ENCODE assay signal across 7 cellular contexts in the genomic region with DNA sequence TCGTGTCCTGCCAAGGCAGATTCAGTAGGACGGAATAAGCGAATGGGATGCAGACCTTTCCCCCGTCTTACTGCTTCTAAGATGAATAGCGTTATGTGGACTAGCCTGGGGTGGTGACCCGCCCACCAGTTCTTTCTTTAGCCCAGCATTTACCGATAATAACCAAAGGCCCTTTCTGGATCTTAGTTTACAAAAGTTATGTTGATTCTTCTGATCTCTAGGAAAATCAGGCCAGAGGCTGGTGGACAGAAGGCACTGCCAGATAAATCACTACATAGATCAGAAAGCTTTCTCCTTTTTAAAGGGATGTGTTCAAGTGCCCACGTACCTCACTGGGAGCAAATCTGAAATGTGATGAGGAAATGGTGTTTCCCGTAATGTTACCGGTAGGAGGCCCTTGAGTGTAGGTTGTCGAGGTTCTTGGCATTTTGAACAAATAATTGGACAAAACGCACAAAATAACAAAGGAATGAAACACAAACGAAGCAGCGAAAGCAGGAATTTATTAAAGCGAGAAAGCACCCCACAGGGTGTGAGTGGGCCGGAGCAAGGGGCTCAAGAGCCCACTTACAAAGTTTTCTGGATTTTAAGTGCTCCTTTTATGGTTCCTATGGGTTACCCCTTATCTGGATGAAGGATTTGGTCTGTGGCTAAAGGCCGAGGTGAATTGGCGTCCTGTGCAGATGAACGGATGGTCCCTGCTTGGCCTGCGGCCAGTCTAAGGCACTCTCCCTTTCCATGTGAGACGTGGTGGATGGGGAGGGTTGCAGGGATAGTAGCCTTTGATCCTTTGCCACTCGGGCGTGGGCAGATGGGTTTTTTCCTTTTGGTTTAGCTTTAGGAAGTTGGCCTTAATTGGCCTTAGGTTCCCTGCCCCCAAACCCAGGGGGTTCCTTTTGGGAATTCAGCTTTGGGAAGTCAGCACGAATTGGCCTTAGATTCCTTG. TPM values are rescaled to one million over a fixed set of nuclear protein-coding genes. Genes with fewer than 3 reads are reported as not detected.
DNase-seq lines count a peak whose midpoint lies in the region; ATAC-seq and TF ChIP-seq lines count a peak whose summit lies in the region.

No MANE protein-coding gene starts in this region.

- intact Hi-C loops in transverse colon (cut with DNase I; ENCODE audit: low total_unique reads): no loop called here

- H3K36me3 ChIP-seq in ES-I3 (ENCODE audit: insufficient read depth, low read length) (no peaks in the 10 kb centered on the region), Loucy (ENCODE audit: insufficient read depth, low read length) (no peaks in the 10 kb centered on the region), liver (ENCODE audit: control insufficient read depth in 4 of 4, insufficient read depth in 3 of 4, low read depth in 1 of 4, low read length in 3 of 4) (no peaks in the 10 kb centered on the region), transverse colon (no peaks in the 10 kb centered on the region)

- no peaks in the 10 kb centered on the region for H3F3A ChIP-seq in Loucy (ENCODE audit: low read depth)

- no peaks in the 10 kb centered on the region for H3K27me3 ChIP-seq in Loucy (ENCODE audit: insufficient read depth, low read length, poor library complexity, severe bottlenecking)
- H3K27me3 ChIP-seq in liver (ENCODE audit: control insufficient read depth in 4 of 4, insufficient read depth in 4 of 4, low read length in 3 of 4): no peaks in the 10 kb centered on the region
- no peaks in the 10 kb centered on the region for H3K27me3 ChIP-seq in transverse colon

- H3K4me3 ChIP-seq in Loucy (ENCODE audit: low read length, poor library complexity, severe bottlenecking) (peak overlapping the region; percentile 85), astrocyte of the spinal cord (ENCODE audit: low read depth, low read length) (peak overlapping the region; percentile 97), liver (ENCODE audit: low read depth in 1 of 3, low read length in 3 of 3) (peak overlapping the region; percentile 74 to 97 (median 95)), transverse colon (peak overlapping the region; percentile 65 to 94 (median 82))

- no peaks in the 10 kb centered on the region for H3K9me3 ChIP-seq in ES-I3 (ENCODE audit: control insufficient read depth, insufficient read depth, low read length)
- no peaks in the 10 kb centered on the region for H3K9me3 ChIP-seq in Loucy (ENCODE audit: insufficient read depth, low read depth, low read length)
- no peaks in the 10 kb centered on the region for H3K9me3 ChIP-seq in liver (ENCODE audit: control insufficient read depth in 4 of 4, low read length in 3 of 4)
- H3K9me3 ChIP-seq in transverse colon: no peaks in the 10 kb centered on the region

- TF ChIP-seq POLR2A in transverse colon (IDR thresholded peaks at IDR 0.05): no peak

- no peak for TF ChIP-seq RAD21 in liver (IDR thresholded peaks at IDR 0.05)

- ATAC-seq in GM19351 (IDR thresholded peaks at IDR 0.05; ENCODE audit: unreplicated experiment): no peak

- peak overlapping the region; percentile 90 for H3K4me2 ChIP-seq in Loucy (ENCODE audit: low read depth, low read length, poor library complexity, severe bottlenecking)

- peak overlapping the region; percentile 73 for H3K9ac ChIP-seq in ES-I3 (ENCODE audit: low read depth, low read length)
- H3K9ac ChIP-seq in Loucy (ENCODE audit: low read depth, low read length, poor library complexity, severe bottlenecking): peak overlapping the region; percentile 89
- H3K9ac ChIP-seq in liver (ENCODE audit: low read depth in 1 of 2, low read length in 2 of 2): peak overlapping the region; percentile 90 to 91

- DNase-seq in astrocyte of the spinal cord (ENCODE audit: low read depth, low spot score): peak; percentile 32
- DNase-seq in transverse colon: no peak
- DNase-seq in GM19238 (ENCODE audit: insufficient read length, low spot score): no peak

- no peak for TF ChIP-seq EP300 in transverse colon (IDR thresholded peaks at IDR 0.05; ENCODE audit: low read depth)

- 0 out of 2 replicates have a peak overlapping the region, but pooled peaks have one; percentile 79 for H2AFZ ChIP-seq in Loucy (ENCODE audit: low read length)

- peaks cover 88% of the 10 kb centered on the region for H3K79me2 ChIP-seq in Loucy (ENCODE audit: insufficient read depth, low read length)

- H3K4me1 ChIP-seq in ES-I3 (ENCODE audit: insufficient read depth, low read length) (peaks cover 10% of the 10 kb centered on the region), Loucy (ENCODE audit: insufficient read depth, low read length, poor library complexity, severe bottlenecking) (peaks cover 75% of the 10 kb centered on the region), liver (ENCODE audit: control insufficient read depth in 4 of 4, insufficient read depth in 4 of 4, low read length in 3 of 4) (peaks cover 7 to 74% (median 65%) of the 10 kb centered on the region in 4 donors), transverse colon (peaks cover 27 to 80% (median 44%) of the 10 kb centered on the region in 4 donors)

- H3K27ac ChIP-seq in liver (ENCODE audit: low read depth in 1 of 2, low read length in 2 of 2): peak overlapping the region; percentile 86 to 87
- H3K27ac ChIP-seq in transverse colon: peak overlapping the region; percentile 86 to 92 (median 89)

- whole genome bisulfite sequencing in liver: 2% methylated on average over 24 of the region's 24 CpGs
- 2 to 12% methylated on average over 3 to 24 of the region's 24 CpGs for WGBS in transverse colon (ENCODE audit: low coverage in 1 of 2), 2 donors

- H3K9me2 ChIP-seq in Loucy (replicated peaks; ENCODE audit: low read depth, low read length): no peaks in the 10 kb centered on the region

- in situ Hi-C loops in astrocyte of the spinal cord (cut with HindIII; ENCODE audit: low sequenced_read_pairs) (no loop called here), transverse colon (cut with MboI; ENCODE audit: low pct_ligation_motif_present in 1 of 4, low pct_unique_long_range_greater_than_20kb in 1 of 4, low sequenced_read_pairs in 3 of 4) (no loop called here)

- peaks cover 64% of the 10 kb centered on the region for H4K20me1 ChIP-seq in Loucy (ENCODE audit: insufficient read depth, low read length, poor library complexity, severe bottlenecking)

- TF ChIP-seq CTCF in Loucy (conservative IDR thresholded peaks at IDR 0.05; ENCODE audit: low read length) (peak; percentile 30; the same call in 1 of the 2 replicates), astrocyte of the spinal cord (IDR thresholded peaks at IDR 0.05; ENCODE audit: low read depth, low read length) (no peak), liver (IDR thresholded peaks at IDR 0.05; ENCODE audit: low read depth, low read length, missing input control) (no peak), transverse colon (IDR thresholded peaks at IDR 0.05) (peak in 2 of 5 experiments; percentile 8 to 28)

TF ChIP-seq in liver, 16 proteins besides CTCF, POLR2A, EP300 and RAD21:
- peak; percentile 16 to 42 for TF ChIP-seq EGR1 (IDR thresholded peaks at IDR 0.05; ENCODE audit: low read depth in 2 of 2)
- TF ChIP-seq FOXA2 (IDR thresholded peaks at IDR 0.05): no peak
- peak; percentile 35 to 65 for TF ChIP-seq RXRA (IDR thresholded peaks at IDR 0.05)
- TF ChIP-seq GABPA (IDR thresholded peaks at IDR 0.05 in 1 of 2, conservative IDR thresholded peaks at IDR 0.05 in 1 of 2): no peak
- TF ChIP-seq HNF4G (IDR thresholded peaks at IDR 0.05): no peak
- peak; percentile 33 to 44 for TF ChIP-seq HNF4A (conservative IDR thresholded peaks at IDR 0.05)

RNA-seq across cellular contexts. Expression of a gene that starts 1.0 kb away (rescaled TPM):
- total RNA-seq in liver: 10 to 100 TPM; 40.0 to 67.4 TPM
- polyA plus RNA-seq in liver: 10 to 100 TPM; 44.4 to 45.6 TPM
- total RNA-seq in transverse colon: 10 to 100 TPM; 42.4 to 91.0 (median 65.4) TPM

RNA-seq across cellular contexts. Expression of a gene that starts 3.1 kb away (rescaled TPM):
- 100 to 1,000 TPM; 124 to 147 TPM for total RNA-seq in liver
- polyA plus RNA-seq in liver: 100 to 1,000 TPM; 171 to 404 TPM
- total RNA-seq in transverse colon: 100 to 1,000 TPM in 2 of 4 donors, 10 to 100 TPM in 2; 28.1 to 160 (median 104) TPM

RNA-seq across cellular contexts. Expression of a gene that starts 50.5 kb away (rescaled TPM):
- total RNA-seq in liver (1 to 10 TPM; 1.1 to 3.6 TPM), transverse colon (100 to 1,000 TPM in 3 of 4 donors, 10 to 100 TPM in 1; 45.1 to 244 (median 107) TPM)
- 1 to 10 TPM; 1.0 to 1.1 TPM for polyA plus RNA-seq in liver

RNA-seq across cellular contexts. Expression of a gene that starts 54.8 kb away (rescaled TPM):
- 10 to 100 TPM in 1 of 2 donors, 1 to 10 TPM in 1; 2.2 to 37.4 TPM for total RNA-seq in liver
- polyA plus RNA-seq in liver: 1 to 10 TPM; 2.4 to 3.7 TPM
- total RNA-seq in transverse colon: 1 to 10 TPM in 2 of 4 donors, not detected in 2; 2.2 to 3.7 TPM

Comparison
In these comparisons a context has a peak if more than half of its experiments do, and no peak if none do; other contexts are left out.
1. RNA of a gene that starts 50.5 kb away (total RNA-seq): 45.1 to 244 TPM in transverse colon; 1.1 to 3.6 TPM in liver; every median in the first group is over 10 times any median in the second.
2. Peak in every context shown above with its lines, with median percentiles within 50 percentile points of each other: H3K9ac ChIP-seq and H3K4me3 ChIP-seq.